In genomic region chr14:65195042-65195719, GRCh38 we compare ENCODE assay signal across 16 cellular contexts.
A peak's percentile ranks its signal among the peaks of the same experiment; 100 is the strongest.
DNase-seq lines count a peak whose midpoint lies in the region; ATAC-seq and TF ChIP-seq lines count a peak whose summit lies in the region.
"Had no signal": no experiment of that assay in that cellular context is flagged by ENCODE, and none has a peak within 500 bp of the region (broad histone marks: within the 10 kb centered on the region; RNA-seq: fewer than 3 reads in every experiment).

No MANE protein-coding gene starts in this region.

- peak; percentile 90 for ATAC-seq in GM18502 (IDR thresholded peaks at IDR 0.05; ENCODE audit: poor library complexity, unreplicated experiment)
- ATAC-seq in GM19452 (IDR thresholded peaks at IDR 0.05; ENCODE audit: unreplicated experiment): peak; percentile 94
- peak; percentile 87 for ATAC-seq in HG02870 (IDR thresholded peaks at IDR 0.05; ENCODE audit: unreplicated experiment)
- ATAC-seq in HG03565 (IDR thresholded peaks at IDR 0.05; ENCODE audit: unreplicated experiment): peak; percentile 90
- ATAC-seq: activated CD8-positive, alpha-beta T cell treated with anti-CD3 and anti-CD28 coated beads, Interleukin-2, amount 10 ng/mL, durations not matched to agents 7 days and 5 days; psoas muscle had no signal

- H3K27me3 Mint-ChIP-seq in activated CD4-positive, alpha-beta memory T cell treated with anti-CD3 and anti-CD28 coated beads for 36 hours: no peaks in the 10 kb centered on the region

- no peak overlapping the region for H3K27ac ChIP-seq in brain microvascular endothelial cell
- H3K27ac ChIP-seq: C4-2B, psoas muscle, tibial nerve had no signal

- H3K9me3 Mint-ChIP-seq in activated CD4-positive, alpha-beta memory T cell treated with anti-CD3 and anti-CD28 coated beads for 36 hours: no peaks in the 10 kb centered on the region

- POLR2A ChIA-PET in activated CD4-positive, alpha-beta memory T cell treated with anti-CD3 and anti-CD28 coated beads for 36 hours (lab: Charles Lee): no interaction called here

- CTCF ChIA-PET in activated CD4-positive, alpha-beta memory T cell treated with anti-CD3 and anti-CD28 coated beads for 36 hours (lab: Charles Lee): interaction anchor here (0.9 kb wide), 2 partner anchors 10 to 30 kb away, joined by 3 read pairs; no protein-coding TSS in a partner anchor

- intact Hi-C loops in activated CD4-positive, alpha-beta memory T cell treated with anti-CD3 and anti-CD28 coated beads for 36 hours (cut with micrococcal nuclease): no loop called here

- no peak overlapping the region for H3K27ac Mint-ChIP-seq in activated CD4-positive, alpha-beta memory T cell treated with anti-CD3 and anti-CD28 coated beads for 36 hours
- H3K27ac Mint-ChIP-seq: activated CD8-positive, alpha-beta T cell treated with anti-CD3 and anti-CD28 coated beads, Interleukin-2, amount 10 ng/mL, durations not matched to agents 7 days and 5 days had no signal

- no peak for TF ChIP-seq CTCF in brain microvascular endothelial cell (IDR thresholded peaks at IDR 0.05; ENCODE audit: low read depth, low read length, missing control alignments)

- no peak for DNase-seq in NCI-H146 treated with DMSO at 0.1 percent for 48 hours (lab: John Stamatoyannopoulos, UW; ENCODE audit: unreplicated experiment)
- no peak for DNase-seq in HuH-7 (ENCODE audit: low spot score)
- DNase-seq in activated CD4-positive, alpha-beta memory T cell treated with anti-CD3 and anti-CD28 coated beads for 36 hours: no peak
- no peak for DNase-seq in brain microvascular endothelial cell
- DNase-seq: activated CD8-positive, alpha-beta T cell treated with anti-CD3 and anti-CD28 coated beads, Interleukin-2, amount 10 ng/mL, durations not matched to agents 7 days and 5 days; effector CD4-positive, alpha-beta T cell; head of caudate nucleus; psoas muscle; SK-N-SH had no signal

- in situ Hi-C loops in brain microvascular endothelial cell (cut with HindIII; ENCODE audit: low pct_ligation_motif_present, low sequenced_read_pairs): no loop called here

- H3K27me3 ChIP-seq in brain microvascular endothelial cell (replicated peaks): no peaks in the 10 kb centered on the region
- H3K27me3 ChIP-seq: tibial nerve had no signal

- H3K4me1 Mint-ChIP-seq in activated CD4-positive, alpha-beta memory T cell treated with anti-CD3 and anti-CD28 coated beads for 36 hours (ENCODE audit: low read depth): peaks cover 11% of the 10 kb centered on the region

- no peaks in the 10 kb centered on the region for H3K36me3 Mint-ChIP-seq in activated CD4-positive, alpha-beta memory T cell treated with anti-CD3 and anti-CD28 coated beads for 36 hours

- H3K4me3 ChIP-seq in brain microvascular endothelial cell (ENCODE audit: low read depth, low read length): no peak overlapping the region
- H3K4me3 ChIP-seq: lung, psoas muscle, tibial nerve had no signal

- H3K36me3 ChIP-seq in brain microvascular endothelial cell (replicated peaks): no peaks in the 10 kb centered on the region
- H3K36me3 ChIP-seq: tibial nerve had no signal

- no peak overlapping the region for H3K4me3 Mint-ChIP-seq in activated CD4-positive, alpha-beta memory T cell treated with anti-CD3 and anti-CD28 coated beads for 36 hours
- H3K4me3 Mint-ChIP-seq: activated CD8-positive, alpha-beta T cell treated with anti-CD3 and anti-CD28 coated beads, Interleukin-2, amount 10 ng/mL, durations not matched to agents 7 days and 5 days had no signal
